2 cellular contexts compared by ENCODE assay signal in genomic region chr19:2482354-2483038, GRCh38.
TF ChIP-seq lines count a peak whose summit lies in the region.

No MANE protein-coding gene starts in this region.

TF ChIP-seq in HEK293, 187 proteins besides CTCF, POLR2A, EP300 and RAD21:
- TF ChIP-seq ZSCAN4 (tag by site-specific recombination; IDR thresholded peaks at IDR 0.05), result peak; percentile 92
- TF ChIP-seq ZNF521 (tag by site-specific recombination; IDR thresholded peaks at IDR 0.05), result no peak
- TF ChIP-seq ZNF146 (tag by site-specific recombination; IDR thresholded peaks at IDR 0.05), result no peak
- no peak for TF ChIP-seq ZNF549 (tag by site-specific recombination; IDR thresholded peaks at IDR 0.05)
- no peak for TF ChIP-seq ZNF133 (tag by site-specific recombination; IDR thresholded peaks at IDR 0.05)

TF ChIP-seq in K562, 482 proteins besides CTCF, POLR2A, EP300 and RAD21:
- TF ChIP-seq PCBP2 (IDR thresholded peaks at IDR 0.05; ENCODE audit: low read depth, low read length, poor library complexity, severe bottlenecking) (no peak), MBD2 (IDR thresholded peaks at IDR 0.05; ENCODE audit: borderline replicate concordance, low read depth) (no peak), NR0B1 (IDR thresholded peaks at IDR 0.05; ENCODE audit: partially characterized antibody) (no peak), ZBTB17 (CRISPR knock-in tag; IDR thresholded peaks at IDR 0.05) (no peak), PHTF2 (CRISPR knock-in tag; IDR thresholded peaks at IDR 0.05) (no peak), ZNF121 (CRISPR knock-in tag; conservative IDR thresholded peaks at IDR 0.05) (peak; percentile 48; the same call in 1 of the 2 replicates), C11orf30 (IDR thresholded peaks at IDR 0.05; ENCODE audit: low read depth) (no peak)
